ENCODE assay signal across 1 cellular context in genomic region chr12:57129311-57130288, GRCh38.
A peak's percentile ranks its signal among the peaks of the same experiment; 100 is the strongest.
TF ChIP-seq lines count a peak whose summit lies in the region.

No MANE protein-coding gene starts in this region.

TF ChIP-seq in HepG2, 621 proteins besides CTCF, POLR2A, EP300 and RAD21 (continued from another document):
- TF ChIP-seq PRDM4 (CRISPR knock-in tag; IDR thresholded peaks at IDR 0.05; ENCODE audit: borderline replicate concordance) (no peak), HNRNPK (IDR thresholded peaks at IDR 0.05; ENCODE audit: low read depth, low read length, poor library complexity, severe bottlenecking) (no peak), SP140L (CRISPR knock-in tag; IDR thresholded peaks at IDR 0.05; ENCODE audit: borderline replicate concordance) (no peak), KDM5B (CRISPR knock-in tag; IDR thresholded peaks at IDR 0.05; ENCODE audit: borderline replicate concordance) (no peak), PATZ1 (CRISPR knock-in tag; IDR thresholded peaks at IDR 0.05) (peak; percentile 15; the same call in 1 of the 2 replicates), ARNT (IDR thresholded peaks at IDR 0.05) (no peak), KLF13 (CRISPR knock-in tag; IDR thresholded peaks at IDR 0.05) (no peak), TCF7 (IDR thresholded peaks at IDR 0.05; ENCODE audit: low read depth) (no peak), ZSCAN30 (CRISPR knock-in tag; IDR thresholded peaks at IDR 0.05) (no peak), ZNF430 (CRISPR knock-in tag; IDR thresholded peaks at IDR 0.05) (no peak), REXO4 (CRISPR knock-in tag; IDR thresholded peaks at IDR 0.05; ENCODE audit: borderline replicate concordance) (no peak), MIER3 (CRISPR knock-in tag; IDR thresholded peaks at IDR 0.05; ENCODE audit: borderline replicate concordance) (no peak), MIER2 (CRISPR knock-in tag; IDR thresholded peaks at IDR 0.05) (no peak), ZNF788 (CRISPR knock-in tag; IDR thresholded peaks at IDR 0.05; ENCODE audit: borderline replicate concordance) (no peak), SRSF1 (optimal IDR thresholded peaks at IDR 0.05; ENCODE audit: low read depth, low read length) (peak; percentile 39), NFKB2 (CRISPR knock-in tag; IDR thresholded peaks at IDR 0.05; ENCODE audit: borderline replicate concordance) (no peak; the same call in 1 of the 2 replicates), GFI1 (CRISPR knock-in tag; IDR thresholded peaks at IDR 0.05; ENCODE audit: borderline replicate concordance) (0 out of 2 replicates have a peak, but pooled peaks have one; percentile 40), HOXA9 (CRISPR knock-in tag; IDR thresholded peaks at IDR 0.05; ENCODE audit: borderline replicate concordance) (no peak), ZNF143 (CRISPR knock-in tag; IDR thresholded peaks at IDR 0.05) (no peak), SAP130 (CRISPR knock-in tag; IDR thresholded peaks at IDR 0.05; ENCODE audit: low read depth) (peak; percentile 14; the same call in 1 of the 2 replicates), HHEX (CRISPR knock-in tag; IDR thresholded peaks at IDR 0.05) (no peak), ZNF772 (CRISPR knock-in tag; IDR thresholded peaks at IDR 0.05) (no peak), ZNF749 (CRISPR knock-in tag; IDR thresholded peaks at IDR 0.05; ENCODE audit: borderline replicate concordance) (no peak), SUZ12 (IDR thresholded peaks at IDR 0.05; ENCODE audit: low read depth, low read length) (no peak), TEAD3 (CRISPR knock-in tag; optimal IDR thresholded peaks at IDR 0.05; ENCODE audit: borderline replicate concordance) (peak; percentile 22), NONO (IDR thresholded peaks at IDR 0.05) (no peak), NONO (CRISPR knock-in tag; conservative IDR thresholded peaks at IDR 0.05) (no peak), TBL1XR1 (IDR thresholded peaks at IDR 0.05; ENCODE audit: borderline replicate concordance, low read length, partially characterized antibody) (no peak), ZNF687 (CRISPR knock-in tag; IDR thresholded peaks at IDR 0.05) (peak; percentile 37; the same call in 1 of the 2 replicates)
- TF ChIP-seq, protein P1, sequence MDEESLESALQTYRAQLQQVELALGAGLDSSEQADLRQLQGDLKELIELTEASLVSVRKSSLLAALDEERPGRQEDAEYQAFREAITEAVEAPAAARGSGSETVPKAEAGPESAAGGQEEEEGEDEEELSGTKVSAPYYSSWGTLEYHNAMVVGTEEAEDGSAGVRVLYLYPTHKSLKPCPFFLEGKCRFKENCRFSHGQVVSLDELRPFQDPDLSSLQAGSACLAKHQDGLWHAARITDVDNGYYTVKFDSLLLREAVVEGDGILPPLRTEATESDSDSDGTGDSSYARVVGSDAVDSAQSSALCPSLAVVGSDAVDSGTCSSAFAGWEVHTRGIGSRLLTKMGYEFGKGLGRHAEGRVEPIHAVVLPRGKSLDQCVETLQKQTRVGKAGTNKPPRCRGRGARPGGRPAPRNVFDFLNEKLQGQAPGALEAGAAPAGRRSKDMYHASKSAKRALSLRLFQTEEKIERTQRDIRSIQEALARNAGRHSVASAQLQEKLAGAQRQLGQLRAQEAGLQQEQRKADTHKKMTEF (CRISPR knock-in tag; IDR thresholded peaks at IDR 0.05): no peak
- TF ChIP-seq, protein P2, sequence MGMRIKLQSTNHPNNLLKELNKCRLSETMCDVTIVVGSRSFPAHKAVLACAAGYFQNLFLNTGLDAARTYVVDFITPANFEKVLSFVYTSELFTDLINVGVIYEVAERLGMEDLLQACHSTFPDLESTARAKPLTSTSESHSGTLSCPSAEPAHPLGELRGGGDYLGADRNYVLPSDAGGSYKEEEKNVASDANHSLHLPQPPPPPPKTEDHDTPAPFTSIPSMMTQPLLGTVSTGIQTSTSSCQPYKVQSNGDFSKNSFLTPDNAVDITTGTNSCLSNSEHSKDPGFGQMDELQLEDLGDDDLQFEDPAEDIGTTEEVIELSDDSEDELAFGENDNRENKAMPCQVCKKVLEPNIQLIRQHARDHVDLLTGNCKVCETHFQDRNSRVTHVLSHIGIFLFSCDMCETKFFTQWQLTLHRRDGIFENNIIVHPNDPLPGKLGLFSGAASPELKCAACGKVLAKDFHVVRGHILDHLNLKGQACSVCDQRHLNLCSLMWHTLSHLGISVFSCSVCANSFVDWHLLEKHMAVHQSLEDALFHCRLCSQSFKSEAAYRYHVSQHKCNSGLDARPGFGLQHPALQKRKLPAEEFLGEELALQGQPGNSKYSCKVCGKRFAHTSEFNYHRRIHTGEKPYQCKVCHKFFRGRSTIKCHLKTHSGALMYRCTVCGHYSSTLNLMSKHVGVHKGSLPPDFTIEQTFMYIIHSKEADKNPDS (CRISPR knock-in tag; IDR thresholded peaks at IDR 0.05): no peak
TF ChIP-seq in HepG2: peak in this region for 10.
